20 cellular contexts compared by ENCODE assay signal in genomic region chr1:223036479-223036845, GRCh38.
"Had no signal": no experiment of that assay in that cellular context is flagged by ENCODE, and none has a peak within 500 bp of the region (broad histone marks: within the 10 kb centered on the region; RNA-seq: fewer than 3 reads in every experiment).

No MANE protein-coding gene starts in this region.

- H3K4me3 Mint-ChIP-seq: naive thymus-derived CD8-positive, alpha-beta T cell; nephron progenitor cell; stimulated activated effector memory CD8-positive, alpha-beta T cell treated with anti-CD3 and anti-CD28 coated beads, Interleukin-12 subunit alpha, Interleukin-12 subunit beta, amount 100 ng/mL, for 72 hours; type B pancreatic cell had no signal

- H3K9me3 Mint-ChIP-seq: naive thymus-derived CD8-positive, alpha-beta T cell; stimulated activated effector memory CD8-positive, alpha-beta T cell treated with anti-CD3 and anti-CD28 coated beads, Interleukin-12 subunit alpha, Interleukin-12 subunit beta, amount 100 ng/mL, for 72 hours had no signal

- H3K36me3 Mint-ChIP-seq: naive thymus-derived CD8-positive, alpha-beta T cell; stimulated activated effector memory CD8-positive, alpha-beta T cell treated with anti-CD3 and anti-CD28 coated beads, Interleukin-12 subunit alpha, Interleukin-12 subunit beta, amount 100 ng/mL, for 72 hours; type B pancreatic cell had no signal

- H3K4me3 ChIP-seq: dorsolateral prefrontal cortex, esophagus squamous epithelium, lower lobe of right lung, stomach, thyroid gland had no signal

- H3K36me3 ChIP-seq: esophagus squamous epithelium, lower lobe of right lung, neutrophil, stomach, thyroid gland had no signal

- H3K27ac ChIP-seq: dorsolateral prefrontal cortex, esophagus squamous epithelium, lower lobe of right lung, neutrophil, parathyroid adenoma, stomach, thyroid gland had no signal

- H3K27me3 ChIP-seq: esophagus squamous epithelium, neutrophil, stomach, thyroid gland had no signal

- H3K4me1 Mint-ChIP-seq: naive thymus-derived CD8-positive, alpha-beta T cell; stimulated activated effector memory CD8-positive, alpha-beta T cell treated with anti-CD3 and anti-CD28 coated beads, Interleukin-12 subunit alpha, Interleukin-12 subunit beta, amount 100 ng/mL, for 72 hours had no signal

- H3K9ac ChIP-seq: parathyroid adenoma had no signal

- H3K27ac Mint-ChIP-seq: naive thymus-derived CD8-positive, alpha-beta T cell; nephron progenitor cell; progenitor cell of endocrine pancreas; stimulated activated effector memory CD8-positive, alpha-beta T cell treated with anti-CD3 and anti-CD28 coated beads, Interleukin-12 subunit alpha, Interleukin-12 subunit beta, amount 100 ng/mL, for 72 hours; type B pancreatic cell had no signal

- H3K9me3 ChIP-seq: esophagus squamous epithelium, lower lobe of right lung, neutrophil, stomach, thyroid gland had no signal

- H3K4me1 ChIP-seq: lower lobe of right lung, parathyroid adenoma had no signal

- DNase-seq: dorsolateral prefrontal cortex; effector CD4-positive, alpha-beta T cell; esophagus squamous epithelium; foreskin melanocyte; hypothalamus; left ventricle myocardium superior; lower lobe of right lung; naive thymus-derived CD8-positive, alpha-beta T cell; nephron progenitor cell; stimulated activated CD4-positive, alpha-beta T cell treated with anti-CD3 and anti-CD28 coated beads, Interleukin-2, amount 100 ng/mL, for 24 hours; stimulated activated CD4-positive, alpha-beta T cell treated with anti-CD3 and anti-CD28 coated beads, Interleukin-4, amount 100 ng/mL, for 24 hours; stimulated activated naive CD4-positive, alpha-beta T cell treated with Interleukin-2 at 50 U/mL for 16 hours had no signal

- ATAC-seq: left ventricle myocardium superior; lower lobe of right lung; naive thymus-derived CD8-positive, alpha-beta T cell; sciatic nerve; stimulated activated effector memory CD8-positive, alpha-beta T cell treated with anti-CD3 and anti-CD28 coated beads, Interleukin-12 subunit alpha, Interleukin-12 subunit beta, amount 100 ng/mL, for 72 hours had no signal
